ENCODE assay signal across 20 cellular contexts in genomic region chr16:60815865-60816264, GRCh38.
DNase-seq lines count a peak whose midpoint lies in the region; ATAC-seq and TF ChIP-seq lines count a peak whose summit lies in the region.
"Had no signal": no experiment of that assay in that cellular context is flagged by ENCODE, and none has a peak within 500 bp of the region (broad histone marks: within the 10 kb centered on the region; RNA-seq: fewer than 3 reads in every experiment).

No MANE protein-coding gene starts in this region.

- DNase-seq in Right ventricle myocardium superior (no peak), cardiac septum (ENCODE audit: low spot score) (no peak), heart right ventricle (peak in 1 of 2 donors; percentile 4), right cardiac atrium (no peak), GM10266 (ENCODE audit: extremely low spot score) (no peak), NCI-H524 (lab: John Stamatoyannopoulos, UW) (no peak)
- DNase-seq: 8988T; ACHN; C1 segment of cervical spinal cord; Caco-2; CD4-positive, alpha-beta memory T cell; DMS 273 treated with DMSO at 0.1 percent for 48 hours; DMS79; EL; GDM1; GOT3; HFFc6 had no signal

- no peak overlapping the region for H3K4me3 ChIP-seq in heart right ventricle
- no peak overlapping the region for H3K4me3 ChIP-seq in right cardiac atrium (ENCODE audit: low read length)
- H3K4me3 ChIP-seq: A549, HAP-1 had no signal

- H3K27me3 ChIP-seq in heart right ventricle (no peaks in the 10 kb centered on the region), right cardiac atrium (ENCODE audit: control insufficient read depth, insufficient read depth) (no peaks in the 10 kb centered on the region)

- WGBS in heart right ventricle, 2 donors = 27 to 37% methylated on average over 3 of the region's 3 CpGs
- 38% methylated on average over 3 of the region's 3 CpGs for WGBS in right cardiac atrium

- TF ChIP-seq CTCF in heart right ventricle (IDR thresholded peaks at IDR 0.05) (no peak), GM10266 (IDR thresholded peaks at IDR 0.05; ENCODE audit: control insufficient read depth, insufficient read depth, low read depth, missing control alignments) (no peak)

- H3K36me3 ChIP-seq in heart right ventricle = no peaks in the 10 kb centered on the region
- H3K36me3 ChIP-seq: HAP-1 had no signal

- intact Hi-C loops in Right ventricle myocardium superior (cut with DNase I) = no loop called here
- intact Hi-C loops in cardiac septum (cut with DNase I) = no loop called here
- intact Hi-C loops in heart right ventricle (cut with DNase I) = no loop called here
- intact Hi-C loops in right cardiac atrium (cut with DNase I) = no loop called here

- H3K27ac ChIP-seq in heart right ventricle (peak overlapping the region; percentile 31 to 85 (median 59)), right cardiac atrium (ENCODE audit: low read length) (peak overlapping the region; percentile 67)
- H3K27ac ChIP-seq: A549 had no signal

- H3K4me1 ChIP-seq in heart right ventricle (peaks cover 0 to 23% (median 0%) of the 10 kb centered on the region in 9 donors), right cardiac atrium (ENCODE audit: control insufficient read depth, insufficient read depth, low read length) (no peaks in the 10 kb centered on the region)
- H3K4me1 ChIP-seq: A549, Caco-2, HAP-1 had no signal

- peak; percentile 83 for ATAC-seq in Right ventricle myocardium superior (ENCODE audit: poor library complexity)
- peak in 7 of 8 donors; percentile 44 to 81 (median 63) for ATAC-seq in heart right ventricle
- ATAC-seq in right cardiac atrium = peak in 1 of 2 donors; percentile 29
- ATAC-seq in GM21447 (IDR thresholded peaks at IDR 0.05; ENCODE audit: unreplicated experiment) = no peak
- ATAC-seq: A549 had no signal

- H3K9me3 ChIP-seq in heart right ventricle (no peaks in the 10 kb centered on the region), right cardiac atrium (ENCODE audit: control insufficient read depth, low read length) (no peaks in the 10 kb centered on the region)
- H3K9me3 ChIP-seq: A549, Caco-2, HAP-1 had no signal
